1 cellular context compared by ENCODE assay signal in the genomic region with DNA sequence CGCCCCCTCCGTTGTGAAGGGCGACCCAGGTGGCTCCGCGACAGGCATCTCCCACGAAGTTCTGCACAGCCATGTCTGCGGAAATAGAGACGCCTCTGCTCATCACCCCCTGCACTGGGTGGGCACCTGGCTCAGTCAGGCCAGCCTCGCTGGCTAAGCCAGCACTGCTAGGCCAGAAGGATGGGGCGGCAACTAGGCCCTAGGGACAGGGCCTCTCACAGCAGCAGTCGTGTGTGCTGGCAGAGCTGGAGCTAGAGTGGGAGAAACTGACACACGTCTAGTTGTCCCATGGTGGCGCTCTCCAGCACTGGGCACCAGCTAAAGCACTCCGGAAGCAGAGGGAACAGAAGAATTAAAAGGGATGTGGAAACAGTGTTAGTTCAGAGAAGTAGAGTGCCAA.
TF ChIP-seq lines count a peak whose summit lies in the region.

No MANE protein-coding gene starts in this region.

TF ChIP-seq in HCT116, 20 proteins besides CTCF, POLR2A, EP300 and RAD21:
- TF ChIP-seq SIN3A (IDR thresholded peaks at IDR 0.05; ENCODE audit: low read depth) (no peak), EGR1 (IDR thresholded peaks at IDR 0.05; ENCODE audit: low read depth) (no peak), YY1 (IDR thresholded peaks at IDR 0.05; ENCODE audit: extremely low read depth, insufficient replicate concordance, low read depth, low read length) (no peak), ZFX (IDR thresholded peaks at IDR 0.05) (no peak), SRF (IDR thresholded peaks at IDR 0.05; ENCODE audit: low read depth) (no peak), ELF1 (IDR thresholded peaks at IDR 0.05; ENCODE audit: borderline replicate concordance, low read depth) (no peak), CBX3 (IDR thresholded peaks at IDR 0.05; ENCODE audit: low read depth) (no peak), FOSL1 (IDR thresholded peaks at IDR 0.05; ENCODE audit: low read depth) (no peak), CEBPB (IDR thresholded peaks at IDR 0.05; ENCODE audit: low read depth) (no peak), POLR2AphosphoS5 (IDR thresholded peaks at IDR 0.05; ENCODE audit: low read depth, low read length) (no peak), SP1 (IDR thresholded peaks at IDR 0.05; ENCODE audit: low read depth) (no peak), TCF7L2 (IDR thresholded peaks at IDR 0.05; ENCODE audit: borderline replicate concordance, extremely low read depth, insufficient read depth, insufficient read length) (no peak), ZNF274 (IDR thresholded peaks at IDR 0.05; ENCODE audit: low read depth, low read length) (no peak), JUND (IDR thresholded peaks at IDR 0.05) (no peak)
- TF ChIP-seq, protein P1, sequence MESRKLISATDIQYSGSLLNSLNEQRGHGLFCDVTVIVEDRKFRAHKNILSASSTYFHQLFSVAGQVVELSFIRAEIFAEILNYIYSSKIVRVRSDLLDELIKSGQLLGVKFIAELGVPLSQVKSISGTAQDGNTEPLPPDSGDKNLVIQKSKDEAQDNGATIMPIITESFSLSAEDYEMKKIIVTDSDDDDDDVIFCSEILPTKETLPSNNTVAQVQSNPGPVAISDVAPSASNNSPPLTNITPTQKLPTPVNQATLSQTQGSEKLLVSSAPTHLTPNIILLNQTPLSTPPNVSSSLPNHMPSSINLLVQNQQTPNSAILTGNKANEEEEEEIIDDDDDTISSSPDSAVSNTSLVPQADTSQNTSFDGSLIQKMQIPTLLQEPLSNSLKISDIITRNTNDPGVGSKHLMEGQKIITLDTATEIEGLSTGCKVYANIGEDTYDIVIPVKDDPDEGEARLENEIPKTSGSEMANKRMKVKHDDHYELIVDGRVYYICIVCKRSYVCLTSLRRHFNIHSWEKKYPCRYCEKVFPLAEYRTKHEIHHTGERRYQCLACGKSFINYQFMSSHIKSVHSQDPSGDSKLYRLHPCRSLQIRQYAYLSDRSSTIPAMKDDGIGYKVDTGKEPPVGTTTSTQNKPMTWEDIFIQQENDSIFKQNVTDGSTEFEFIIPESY (IDR thresholded peaks at IDR 0.05; ENCODE audit: extremely low read depth, insufficient replicate concordance, low read length) = no peak
